ENCODE assay signal across 1 cellular context in the genomic region with DNA sequence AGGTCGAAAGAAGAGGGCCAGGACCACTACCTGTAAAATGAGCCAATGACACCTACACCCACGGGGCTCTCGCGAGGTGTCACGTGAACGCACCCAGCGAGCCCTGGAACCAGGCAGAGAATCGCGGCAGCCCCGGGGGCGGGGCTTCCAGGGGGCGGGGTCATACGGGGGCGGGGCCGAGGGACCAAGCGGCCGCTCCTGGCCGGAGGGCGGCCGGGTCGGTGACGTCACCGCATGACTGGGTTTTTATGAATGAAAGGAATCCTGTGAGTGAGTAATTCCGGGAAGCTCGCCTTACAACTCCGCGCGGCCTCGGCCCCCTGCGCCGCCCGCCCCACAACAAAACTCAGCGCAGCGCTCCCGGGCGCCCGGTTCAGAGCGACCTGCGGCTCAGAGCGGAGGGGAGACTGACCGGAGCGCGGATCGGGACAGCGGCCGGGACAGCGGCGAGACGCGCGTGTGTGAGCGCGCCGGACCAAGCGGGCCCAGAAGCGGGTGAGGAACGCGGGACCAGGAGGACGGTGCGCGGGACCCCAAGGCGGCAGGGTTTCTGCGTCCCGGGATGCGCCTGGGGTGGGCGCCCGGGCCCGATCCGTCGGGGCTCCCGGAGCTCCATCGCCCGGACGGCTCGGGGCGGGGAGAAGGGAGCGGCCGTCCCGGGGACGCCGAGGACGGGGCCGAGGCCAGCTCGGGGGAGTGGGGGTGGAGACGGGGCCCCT.
TF ChIP-seq lines count a peak whose summit lies in the region.

A gene (plus strand): TSS at position 277 of the 719 bp plus-strand sequence. CDS start 11,860 bp downstream, outside the sequence.

TF ChIP-seq in K562, 482 proteins besides CTCF, POLR2A, EP300 and RAD21 (continued from another document and continues in another):
- TF ChIP-seq, protein P1, sequence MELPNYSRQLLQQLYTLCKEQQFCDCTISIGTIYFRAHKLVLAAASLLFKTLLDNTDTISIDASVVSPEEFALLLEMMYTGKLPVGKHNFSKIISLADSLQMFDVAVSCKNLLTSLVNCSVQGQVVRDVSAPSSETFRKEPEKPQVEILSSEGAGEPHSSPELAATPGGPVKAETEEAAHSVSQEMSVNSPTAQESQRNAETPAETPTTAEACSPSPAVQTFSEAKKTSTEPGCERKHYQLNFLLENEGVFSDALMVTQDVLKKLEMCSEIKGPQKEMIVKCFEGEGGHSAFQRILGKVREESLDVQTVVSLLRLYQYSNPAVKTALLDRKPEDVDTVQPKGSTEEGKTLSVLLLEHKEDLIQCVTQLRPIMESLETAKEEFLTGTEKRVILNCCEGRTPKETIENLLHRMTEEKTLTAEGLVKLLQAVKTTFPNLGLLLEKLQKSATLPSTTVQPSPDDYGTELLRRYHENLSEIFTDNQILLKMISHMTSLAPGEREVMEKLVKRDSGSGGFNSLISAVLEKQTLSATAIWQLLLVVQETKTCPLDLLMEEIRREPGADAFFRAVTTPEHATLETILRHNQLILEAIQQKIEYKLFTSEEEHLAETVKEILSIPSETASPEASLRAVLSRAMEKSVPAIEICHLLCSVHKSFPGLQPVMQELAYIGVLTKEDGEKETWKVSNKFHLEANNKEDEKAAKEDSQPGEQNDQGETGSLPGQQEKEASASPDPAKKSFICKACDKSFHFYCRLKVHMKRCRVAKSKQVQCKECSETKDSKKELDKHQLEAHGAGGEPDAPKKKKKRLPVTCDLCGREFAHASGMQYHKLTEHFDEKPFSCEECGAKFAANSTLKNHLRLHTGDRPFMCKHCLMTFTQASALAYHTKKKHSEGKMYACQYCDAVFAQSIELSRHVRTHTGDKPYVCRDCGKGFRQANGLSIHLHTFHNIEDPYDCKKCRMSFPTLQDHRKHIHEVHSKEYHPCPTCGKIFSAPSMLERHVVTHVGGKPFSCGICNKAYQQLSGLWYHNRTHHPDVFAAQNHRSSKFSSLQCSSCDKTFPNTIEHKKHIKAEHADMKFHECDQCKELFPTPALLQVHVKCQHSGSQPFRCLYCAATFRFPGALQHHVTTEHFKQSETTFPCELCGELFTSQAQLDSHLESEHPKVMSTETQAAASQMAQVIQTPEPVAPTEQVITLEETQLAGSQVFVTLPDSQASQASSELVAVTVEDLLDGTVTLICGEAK (IDR thresholded peaks at IDR 0.05) = no peak
- TF ChIP-seq, protein P1 (CRISPR knock-in tag; IDR thresholded peaks at IDR 0.05) = no peak
- TF ChIP-seq, protein P2, sequence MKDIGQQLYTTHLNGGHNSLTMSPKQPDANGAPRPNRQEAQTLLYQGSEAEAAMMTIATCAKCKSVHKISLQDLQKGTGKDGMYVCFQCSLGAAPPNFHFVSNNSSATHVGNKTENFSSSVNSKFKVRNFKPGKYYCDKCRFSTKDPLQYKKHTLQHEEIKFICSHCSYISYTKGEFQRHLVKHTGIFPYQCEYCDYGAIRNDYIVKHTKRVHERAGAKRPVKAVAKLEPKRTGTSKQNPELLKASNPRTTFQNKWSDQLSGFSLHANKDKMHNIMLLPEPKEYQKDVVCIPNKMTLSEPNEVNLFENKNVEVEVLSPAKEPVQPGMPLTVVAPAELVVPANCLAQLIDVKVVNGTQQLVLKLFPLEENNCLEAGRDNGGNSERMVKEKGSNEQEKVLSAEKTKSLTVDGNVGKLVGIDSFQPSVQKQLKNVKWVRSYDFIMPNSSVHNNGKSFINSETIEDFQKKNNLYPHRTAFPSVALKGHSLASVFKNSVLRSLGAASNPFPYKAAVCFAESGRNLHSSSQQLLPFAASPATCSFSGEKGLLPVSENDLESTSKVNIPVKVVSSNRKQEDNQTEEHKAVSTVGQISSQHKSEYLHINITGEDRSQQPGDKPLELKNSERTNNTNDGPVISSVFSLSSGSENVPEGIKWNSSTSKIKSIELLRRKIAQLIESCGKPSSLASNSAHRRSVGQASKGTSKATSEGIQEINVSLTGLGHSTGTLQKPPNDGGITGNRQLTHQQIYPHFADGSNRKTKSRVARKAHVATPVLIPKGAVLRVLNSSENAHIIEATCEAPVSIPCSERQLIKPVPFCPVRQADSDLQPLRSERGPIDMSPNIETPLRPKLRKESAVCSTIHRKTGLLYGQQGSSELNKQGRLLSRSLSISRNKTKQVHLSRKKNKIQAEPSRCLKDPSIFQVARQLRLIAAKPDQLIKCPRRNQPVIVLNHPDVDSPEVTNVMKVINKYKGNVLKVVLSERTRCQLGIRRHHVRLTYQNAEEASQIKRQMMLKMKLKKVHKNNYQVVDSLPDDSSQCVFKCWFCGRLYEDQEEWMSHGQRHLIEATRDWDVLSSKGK (CRISPR knock-in tag; IDR thresholded peaks at IDR 0.05) = no peak
- TF ChIP-seq CCAR2 (IDR thresholded peaks at IDR 0.05; ENCODE audit: low read depth, low read length) (no peak), PTBP1 (IDR thresholded peaks at IDR 0.05; ENCODE audit: low read depth, low read length) (no peak), TCF3 (CRISPR knock-in tag; IDR thresholded peaks at IDR 0.05) (no peak), ZNF408 (CRISPR knock-in tag; IDR thresholded peaks at IDR 0.05; ENCODE audit: low read depth) (no peak), COPS2 (conservative IDR thresholded peaks at IDR 0.05) (no peak), KDM2B (CRISPR knock-in tag; IDR thresholded peaks at IDR 0.05) (peak; percentile 61; the same call in 1 of the 2 replicates), ZNF212 (CRISPR knock-in tag; IDR thresholded peaks at IDR 0.05) (no peak; the same call in 1 of the 2 replicates), CAMTA2 (CRISPR knock-in tag; conservative IDR thresholded peaks at IDR 0.05) (no peak), BRD9 (IDR thresholded peaks at IDR 0.05; ENCODE audit: low read depth, partially characterized antibody) (no peak), NFE2 (IDR thresholded peaks at IDR 0.05; ENCODE audit: low read depth) (peak; percentile 71), ZNF316 (IDR thresholded peaks at IDR 0.05) (0 out of 2 replicates have a peak, but pooled peaks have one; percentile 6), YY1 (IDR thresholded peaks at IDR 0.05; ENCODE audit: borderline replicate concordance in 1 of 3, control insufficient read depth in 1 of 3, extremely low read depth in 1 of 3, insufficient read depth in 3 of 3, insufficient read length in 1 of 3, insufficient replicate concordance in 2 of 3, low read depth in 1 of 3, low read length in 2 of 3) (peak in 2 of 3 experiments; percentile 8 to 35), SNRNP70 (optimal IDR thresholded peaks at IDR 0.05; ENCODE audit: low read depth, low read length) (no peak), SREBF1 (IDR thresholded peaks at IDR 0.05; ENCODE audit: borderline replicate concordance, low read depth, low read length) (no peak), ZC3H11A (IDR thresholded peaks at IDR 0.05; ENCODE audit: low read depth, low read length) (no peak), SLC30A9 (CRISPR knock-in tag; IDR thresholded peaks at IDR 0.05) (no peak), NELFE (IDR thresholded peaks at IDR 0.05; ENCODE audit: insufficient read depth, insufficient read length) (no peak), NONO (IDR thresholded peaks at IDR 0.05; ENCODE audit: low read depth in 2 of 2, low read length in 1 of 2) (peak in 1 of 2 experiments; percentile 92; a peak in 2 of 4 replicates), C11orf30 (IDR thresholded peaks at IDR 0.05; ENCODE audit: low read depth) (no peak), CHD2 (IDR thresholded peaks at IDR 0.05; ENCODE audit: low read depth, low read length) (peak; percentile 96), CBFB (CRISPR knock-in tag; IDR thresholded peaks at IDR 0.05) (no peak), RAD51 (IDR thresholded peaks at IDR 0.05; ENCODE audit: borderline replicate concordance, low read depth) (peak; percentile 75), ZNF239 (CRISPR knock-in tag; IDR thresholded peaks at IDR 0.05) (no peak), HMG20B (CRISPR knock-in tag; IDR thresholded peaks at IDR 0.05) (no peak), ZBTB8A (IDR thresholded peaks at IDR 0.05; ENCODE audit: partially characterized antibody) (no peak), NCOA6 (IDR thresholded peaks at IDR 0.05) (peak; percentile 40; the same call in 1 of the 2 replicates), HNRNPL (IDR thresholded peaks at IDR 0.05; ENCODE audit: low read depth, low read length) (no peak)
- TF ChIP-seq, protein P3, sequence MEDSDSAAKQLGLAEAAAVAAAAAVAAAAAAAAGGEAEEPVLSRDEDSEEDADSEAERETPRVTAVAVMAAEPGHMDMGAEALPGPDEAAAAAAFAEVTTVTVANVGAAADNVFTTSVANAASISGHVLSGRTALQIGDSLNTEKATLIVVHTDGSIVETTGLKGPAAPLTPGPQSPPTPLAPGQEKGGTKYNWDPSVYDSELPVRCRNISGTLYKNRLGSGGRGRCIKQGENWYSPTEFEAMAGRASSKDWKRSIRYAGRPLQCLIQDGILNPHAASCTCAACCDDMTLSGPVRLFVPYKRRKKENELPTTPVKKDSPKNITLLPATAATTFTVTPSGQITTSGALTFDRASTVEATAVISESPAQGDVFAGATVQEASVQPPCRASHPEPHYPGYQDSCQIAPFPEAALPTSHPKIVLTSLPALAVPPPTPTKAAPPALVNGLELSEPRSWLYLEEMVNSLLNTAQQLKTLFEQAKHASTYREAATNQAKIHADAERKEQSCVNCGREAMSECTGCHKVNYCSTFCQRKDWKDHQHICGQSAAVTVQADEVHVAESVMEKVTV (CRISPR knock-in tag; IDR thresholded peaks at IDR 0.05) = no peak
- TF ChIP-seq, protein P4, sequence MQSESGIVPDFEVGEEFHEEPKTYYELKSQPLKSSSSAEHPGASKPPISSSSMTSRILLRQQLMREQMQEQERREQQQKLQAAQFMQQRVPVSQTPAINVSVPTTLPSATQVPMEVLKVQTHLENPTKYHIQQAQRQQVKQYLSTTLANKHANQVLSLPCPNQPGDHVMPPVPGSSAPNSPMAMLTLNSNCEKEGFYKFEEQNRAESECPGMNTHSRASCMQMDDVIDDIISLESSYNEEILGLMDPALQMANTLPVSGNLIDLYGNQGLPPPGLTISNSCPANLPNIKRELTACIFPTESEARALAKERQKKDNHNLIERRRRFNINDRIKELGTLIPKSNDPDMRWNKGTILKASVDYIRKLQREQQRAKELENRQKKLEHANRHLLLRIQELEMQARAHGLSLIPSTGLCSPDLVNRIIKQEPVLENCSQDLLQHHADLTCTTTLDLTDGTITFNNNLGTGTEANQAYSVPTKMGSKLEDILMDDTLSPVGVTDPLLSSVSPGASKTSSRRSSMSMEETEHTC (IDR thresholded peaks at IDR 0.05) = 0 out of 2 replicates have a peak, but pooled peaks have one; percentile 25
- TF ChIP-seq, protein P5, sequence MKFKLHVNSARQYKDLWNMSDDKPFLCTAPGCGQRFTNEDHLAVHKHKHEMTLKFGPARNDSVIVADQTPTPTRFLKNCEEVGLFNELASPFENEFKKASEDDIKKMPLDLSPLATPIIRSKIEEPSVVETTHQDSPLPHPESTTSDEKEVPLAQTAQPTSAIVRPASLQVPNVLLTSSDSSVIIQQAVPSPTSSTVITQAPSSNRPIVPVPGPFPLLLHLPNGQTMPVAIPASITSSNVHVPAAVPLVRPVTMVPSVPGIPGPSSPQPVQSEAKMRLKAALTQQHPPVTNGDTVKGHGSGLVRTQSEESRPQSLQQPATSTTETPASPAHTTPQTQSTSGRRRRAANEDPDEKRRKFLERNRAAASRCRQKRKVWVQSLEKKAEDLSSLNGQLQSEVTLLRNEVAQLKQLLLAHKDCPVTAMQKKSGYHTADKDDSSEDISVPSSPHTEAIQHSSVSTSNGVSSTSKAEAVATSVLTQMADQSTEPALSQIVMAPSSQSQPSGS (CRISPR knock-in tag; IDR thresholded peaks at IDR 0.05) = no peak
- TF ChIP-seq, protein P6, sequence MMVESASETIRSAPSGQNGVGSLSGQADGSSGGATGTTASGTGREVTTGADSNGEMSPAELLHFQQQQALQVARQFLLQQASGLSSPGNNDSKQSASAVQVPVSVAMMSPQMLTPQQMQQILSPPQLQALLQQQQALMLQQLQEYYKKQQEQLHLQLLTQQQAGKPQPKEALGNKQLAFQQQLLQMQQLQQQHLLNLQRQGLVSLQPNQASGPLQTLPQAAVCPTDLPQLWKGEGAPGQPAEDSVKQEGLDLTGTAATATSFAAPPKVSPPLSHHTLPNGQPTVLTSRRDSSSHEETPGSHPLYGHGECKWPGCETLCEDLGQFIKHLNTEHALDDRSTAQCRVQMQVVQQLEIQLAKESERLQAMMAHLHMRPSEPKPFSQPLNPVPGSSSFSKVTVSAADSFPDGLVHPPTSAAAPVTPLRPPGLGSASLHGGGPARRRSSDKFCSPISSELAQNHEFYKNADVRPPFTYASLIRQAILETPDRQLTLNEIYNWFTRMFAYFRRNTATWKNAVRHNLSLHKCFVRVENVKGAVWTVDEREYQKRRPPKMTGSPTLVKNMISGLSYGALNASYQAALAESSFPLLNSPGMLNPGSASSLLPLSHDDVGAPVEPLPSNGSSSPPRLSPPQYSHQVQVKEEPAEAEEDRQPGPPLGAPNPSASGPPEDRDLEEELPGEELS (CRISPR knock-in tag; IDR thresholded peaks at IDR 0.05; ENCODE audit: borderline replicate concordance) = no peak
- TF ChIP-seq, protein P7, sequence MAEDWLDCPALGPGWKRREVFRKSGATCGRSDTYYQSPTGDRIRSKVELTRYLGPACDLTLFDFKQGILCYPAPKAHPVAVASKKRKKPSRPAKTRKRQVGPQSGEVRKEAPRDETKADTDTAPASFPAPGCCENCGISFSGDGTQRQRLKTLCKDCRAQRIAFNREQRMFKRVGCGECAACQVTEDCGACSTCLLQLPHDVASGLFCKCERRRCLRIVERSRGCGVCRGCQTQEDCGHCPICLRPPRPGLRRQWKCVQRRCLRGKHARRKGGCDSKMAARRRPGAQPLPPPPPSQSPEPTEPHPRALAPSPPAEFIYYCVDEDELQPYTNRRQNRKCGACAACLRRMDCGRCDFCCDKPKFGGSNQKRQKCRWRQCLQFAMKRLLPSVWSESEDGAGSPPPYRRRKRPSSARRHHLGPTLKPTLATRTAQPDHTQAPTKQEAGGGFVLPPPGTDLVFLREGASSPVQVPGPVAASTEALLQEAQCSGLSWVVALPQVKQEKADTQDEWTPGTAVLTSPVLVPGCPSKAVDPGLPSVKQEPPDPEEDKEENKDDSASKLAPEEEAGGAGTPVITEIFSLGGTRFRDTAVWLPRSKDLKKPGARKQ (CRISPR knock-in tag; IDR thresholded peaks at IDR 0.05) = no peak
